Comparison of ENCODE assay signal across 26 cellular contexts in genomic region chr7:121156825-121157224, GRCh38.
"Had no signal": no experiment of that assay in that cellular context is flagged by ENCODE, and none has a peak within 500 bp of the region (broad histone marks: within the 10 kb centered on the region; RNA-seq: fewer than 3 reads in every experiment).

No MANE protein-coding gene starts in this region.

- H3K27me3 ChIP-seq: stomach, suprapubic skin, testis, thyroid gland, tibial artery, tibial nerve, transverse colon, upper lobe of left lung, upper lobe of right lung, uterus, vagina had no signal

- H3K36me3 ChIP-seq: stomach, suprapubic skin, thoracic aorta, thyroid gland, tibial artery, tibial nerve, transverse colon, upper lobe of left lung, upper lobe of right lung, uterus, vagina had no signal

- H3K4me1 ChIP-seq: stomach, suprapubic skin, testis, thyroid gland, tibial nerve, transverse colon, upper lobe of left lung, upper lobe of right lung, uterus, vagina had no signal

- H3K9me3 ChIP-seq: stomach, suprapubic skin, testis, thoracic aorta, thyroid gland, tibial artery, tibial nerve, transverse colon, upper lobe of left lung, upper lobe of right lung, uterus, vagina had no signal

- ATAC-seq: stimulated activated effector memory CD8-positive, alpha-beta T cell treated with anti-CD3 and anti-CD28 coated beads, Interleukin-12 subunit alpha, Interleukin-12 subunit beta, amount 100 ng/mL, for 72 hours; stimulated activated memory B cell treated with anti-CD40 and anti-IgM and Interleukin-4, amounts not matched to agents 10 μg/mL and 1 μg/mL and 100 μg/mL, for 72 hours; stimulated activated naive B cell treated with anti-CD40 and anti-IgM and Interleukin-4, amounts not matched to agents 10 μg/mL and 1 μg/mL and 100 μg/mL, for 72 hours; stimulated activated naive CD8-positive, alpha-beta T cell treated with anti-CD3 and anti-CD28 coated beads, Interleukin-15, amount 100 ng/mL, for 72 hours; stimulated activated naive CD8-positive, alpha-beta T cell treated with anti-CD3 and anti-CD28 coated beads, Interleukin-15, Interleukin-2, amounts not matched to agents 100 U/mL and 50 U/mL, for 24 hours; upper lobe of right lung had no signal

- H3K4me3 ChIP-seq: stomach, suprapubic skin, testis, thoracic aorta, thyroid gland, tibial artery, tibial nerve, transverse colon, upper lobe of left lung, upper lobe of right lung, uterus, vagina had no signal

- DNase-seq: stimulated activated CD4-positive, alpha-beta T cell treated with anti-CD3 and anti-CD28 coated beads, Interleukin-2, amount 100 ng/mL, for 48 hours; stimulated activated CD4-positive, alpha-beta T cell treated with anti-CD3 and anti-CD28 coated beads, Interleukin-4, amount 100 ng/mL, for 1 hour; stimulated activated CD4-positive, alpha-beta T cell treated with anti-CD3 and anti-CD28 coated beads, Interleukin-4, amount 100 ng/mL, for 24 hours; stimulated activated CD4-positive, alpha-beta T cell treated with anti-CD3 and anti-CD28 coated beads, Interleukin-4, amount 100 ng/mL, for 4 hours; stimulated activated CD8-positive, alpha-beta memory T cell treated with anti-CD3 and anti-CD28 coated beads, Interleukin-4, amount 100 ng/mL, for 48 hours; stimulated activated naive B cell treated with anti-CD40 and anti-IgM and Interleukin-4, amounts not matched to agents 10 μg/mL and 1 μg/mL and 100 μg/mL, for 72 hours; stimulated activated naive CD4-positive, alpha-beta T cell; stimulated activated naive CD4-positive, alpha-beta T cell treated with Interleukin-2 at 50 U/mL for 16 hours; stimulated activated naive CD8-positive, alpha-beta T cell treated with anti-CD3 and anti-CD28 coated beads, Interleukin-15, amount 100 ng/mL, for 72 hours; stimulated activated naive CD8-positive, alpha-beta T cell treated with anti-CD3 and anti-CD28 coated beads, Interleukin-15, Interleukin-2, amounts not matched to agents 100 U/mL and 50 U/mL, for 24 hours; stomach; substantia nigra; testis; thyroid gland; tibial artery; transverse colon; trophoblast cell; upper lobe of left lung; upper lobe of right lung; uterus had no signal

- H3K27ac ChIP-seq: stomach, suprapubic skin, testis, thoracic aorta, thyroid gland, tibial artery, tibial nerve, transverse colon, upper lobe of left lung, upper lobe of right lung, uterus, vagina had no signal
